18 cellular contexts compared by ENCODE assay signal in the genomic region with DNA sequence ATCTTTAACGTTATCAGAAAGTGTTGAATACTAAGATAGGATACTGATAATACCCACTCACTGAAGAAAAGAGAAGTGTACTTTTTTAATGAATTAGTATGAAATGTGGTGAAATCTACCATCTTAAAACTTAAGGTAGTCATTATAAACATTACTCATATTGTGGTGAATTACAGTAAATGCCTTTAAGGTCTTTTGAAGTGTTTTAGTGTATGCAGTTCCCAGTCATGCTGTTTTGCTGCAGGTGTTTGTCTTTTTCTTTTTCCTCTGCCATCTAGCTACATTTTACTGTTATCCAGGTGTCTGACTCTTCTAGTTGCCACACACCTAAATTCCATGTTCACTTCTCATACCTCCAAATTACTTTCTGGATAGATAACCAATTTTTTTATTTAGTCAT.
"Had no signal": no experiment of that assay in that cellular context is flagged by ENCODE, and none has a peak within 500 bp of the region (broad histone marks: within the 10 kb centered on the region; RNA-seq: fewer than 3 reads in every experiment).

No MANE protein-coding gene starts in this region.

- H3K27ac Mint-ChIP-seq: activated CD8-positive, alpha-beta memory T cell treated with anti-CD3 and anti-CD28 coated beads, Interleukin-2, amount 10 ng/mL, durations not matched to agents 7 days and 5 days; dendritic cell treated with granulocyte-macrophage colony-stimulating factor and Interleukin-4, amounts not matched to agents 40 ng/mL and 50 ng/mL, for 4 days; stimulated activated naive B cell treated with anti-CD40 and anti-IgM and Interleukin-4, amounts not matched to agents 10 μg/mL and 1 μg/mL and 100 μg/mL, for 72 hours; T-helper 2 cell treated with Interferon-gamma antibody and Interleukin-4, amounts not matched to agents 5 μg/mL and 100 μg/mL, for 36 hours had no signal

- H3K4me1 Mint-ChIP-seq: neural crest cell had no signal

- ATAC-seq: activated CD8-positive, alpha-beta memory T cell treated with anti-CD3 and anti-CD28 coated beads, Interleukin-2, amount 10 ng/mL, durations not matched to agents 7 days and 5 days; gastroesophageal sphincter; heart left ventricle; left lung; stimulated activated naive B cell treated with anti-CD40 and anti-IgM and Interleukin-4, amounts not matched to agents 10 μg/mL and 1 μg/mL and 100 μg/mL, for 72 hours had no signal

- H3K9me3 ChIP-seq: esophagus muscularis mucosa, gastroesophageal sphincter, heart left ventricle, left lung, thoracic aorta had no signal

- H3K4me3 ChIP-seq: cardiac muscle cell, esophagus muscularis mucosa, gastroesophageal sphincter, heart left ventricle, left lung, SK-N-MC, thoracic aorta had no signal

- H3K4me3 Mint-ChIP-seq: activated CD8-positive, alpha-beta memory T cell treated with anti-CD3 and anti-CD28 coated beads, Interleukin-2, amount 10 ng/mL, durations not matched to agents 7 days and 5 days; dendritic cell treated with granulocyte-macrophage colony-stimulating factor and Interleukin-4, amounts not matched to agents 40 ng/mL and 50 ng/mL, for 4 days; neural crest cell; stimulated activated naive B cell treated with anti-CD40 and anti-IgM and Interleukin-4, amounts not matched to agents 10 μg/mL and 1 μg/mL and 100 μg/mL, for 72 hours; T-helper 2 cell treated with Interferon-gamma antibody and Interleukin-4, amounts not matched to agents 5 μg/mL and 100 μg/mL, for 36 hours had no signal

- H3K27me3 Mint-ChIP-seq: activated CD8-positive, alpha-beta memory T cell treated with anti-CD3 and anti-CD28 coated beads, Interleukin-2, amount 10 ng/mL, durations not matched to agents 7 days and 5 days; dendritic cell treated with granulocyte-macrophage colony-stimulating factor and Interleukin-4, amounts not matched to agents 40 ng/mL and 50 ng/mL, for 4 days; stimulated activated naive B cell treated with anti-CD40 and anti-IgM and Interleukin-4, amounts not matched to agents 10 μg/mL and 1 μg/mL and 100 μg/mL, for 72 hours had no signal

- DNase-seq: activated CD4-positive, alpha-beta T cell treated with anti-CD3 and anti-CD28 coated beads, Interleukin-2, amount 50 U/mL, for 48 hours; activated CD4-positive, CD25-positive, alpha-beta regulatory T cell; activated CD8-positive, alpha-beta memory T cell treated with anti-CD3 and anti-CD28 coated beads, Interleukin-2, amount 10 ng/mL, durations not matched to agents 7 days and 5 days; amygdala; effector CD8-positive, alpha-beta T cell; heart left ventricle; left lung; midbrain; retina; stimulated activated naive B cell treated with anti-CD40 and anti-IgM and Interleukin-4, amounts not matched to agents 10 μg/mL and 1 μg/mL and 100 μg/mL, for 72 hours had no signal

- H3K27me3 ChIP-seq: cardiac muscle cell, esophagus muscularis mucosa, gastroesophageal sphincter, heart left ventricle, left lung had no signal

- H3K4me1 ChIP-seq: esophagus muscularis mucosa, gastroesophageal sphincter, heart left ventricle, left lung had no signal

- H3K27ac ChIP-seq: cardiac muscle cell, esophagus muscularis mucosa, gastroesophageal sphincter, heart left ventricle, left lung, SK-N-MC, thoracic aorta had no signal

- H3K9me3 Mint-ChIP-seq: dendritic cell treated with granulocyte-macrophage colony-stimulating factor and Interleukin-4, amounts not matched to agents 40 ng/mL and 50 ng/mL, for 4 days; neural crest cell; stimulated activated naive B cell treated with anti-CD40 and anti-IgM and Interleukin-4, amounts not matched to agents 10 μg/mL and 1 μg/mL and 100 μg/mL, for 72 hours; T-helper 2 cell treated with Interferon-gamma antibody and Interleukin-4, amounts not matched to agents 5 μg/mL and 100 μg/mL, for 36 hours had no signal
